Comparison of ENCODE assay signal across 10 cellular contexts in genomic region chr12:115599251-115599811, GRCh38.
DNase-seq lines count a peak whose midpoint lies in the region; TF ChIP-seq lines count a peak whose summit lies in the region.
"Had no signal": no experiment of that assay in that cellular context is flagged by ENCODE, and none has a peak within 500 bp of the region (broad histone marks: within the 10 kb centered on the region; RNA-seq: fewer than 3 reads in every experiment).

No MANE protein-coding gene starts in this region.

- H3K4me1 ChIP-seq in adipocyte (ENCODE audit: control insufficient read depth, insufficient read depth, low read length) (peaks cover 4% of the 10 kb centered on the region), testis (peaks cover 20% of the 10 kb centered on the region)
- no peaks in the 10 kb centered on the region for H3K4me1 ChIP-seq in CD8-positive, alpha-beta memory T cell (ENCODE audit: insufficient read depth, low read length)

- WGBS in testis, 2 donors = 4 to 8% methylated on average over 24 of the region's 24 CpGs

- TF ChIP-seq POLR2A in testis (IDR thresholded peaks at IDR 0.05) = no peak

- peak overlapping the region; percentile 65 for H3K4me3 ChIP-seq in adipocyte (ENCODE audit: low read length)
- peak overlapping the region; percentile 40 to 50 for H3K4me3 ChIP-seq in testis
- no peak overlapping the region for H3K4me3 ChIP-seq in CD8-positive, alpha-beta memory T cell (ENCODE audit: low read length)

- peak; percentile 43 for DNase-seq in NCI-H1092 (lab: John Stamatoyannopoulos, UW)
- DNase-seq in adipocyte (ENCODE audit: low read depth) = peak; percentile 3
- peak; percentile 25 for DNase-seq in kidney tubule cell (ENCODE audit: low spot score)
- peak; percentile 61 for DNase-seq in testis
- DNase-seq in stimulated activated CD8-positive, alpha-beta memory T cell treated with anti-CD3 and anti-CD28 coated beads, Interleukin-4, amount 100 ng/mL, for 48 hours = no peak
- no peak for DNase-seq in posterior vena cava (ENCODE audit: low spot score)
- DNase-seq in CD8-positive, alpha-beta memory T cell = no peak
- no peak for DNase-seq in NCI-H524 (lab: John Stamatoyannopoulos, UW)
- DNase-seq: activated CD4-positive, alpha-beta T cell treated with anti-CD3 and anti-CD28 coated beads for 36 hours; stimulated activated CD4-positive, alpha-beta T cell treated with anti-CD3 and anti-CD28 coated beads, Interleukin-4, amount 100 ng/mL, for 24 hours had no signal

- H3K4me1 Mint-ChIP-seq in CD8-positive, alpha-beta memory T cell = no peaks in the 10 kb centered on the region
- H3K4me1 Mint-ChIP-seq: activated CD4-positive, alpha-beta T cell treated with anti-CD3 and anti-CD28 coated beads for 36 hours had no signal

- H3K9ac ChIP-seq in adipocyte (ENCODE audit: low read length) = no peak overlapping the region

- no peak overlapping the region for H3K4me3 Mint-ChIP-seq in CD8-positive, alpha-beta memory T cell
- H3K4me3 Mint-ChIP-seq: activated CD4-positive, alpha-beta T cell treated with anti-CD3 and anti-CD28 coated beads for 36 hours had no signal

- peaks cover 0 to 4% (median 0%) of the 10 kb centered on the region in 3 donors for H3K36me3 Mint-ChIP-seq in CD8-positive, alpha-beta memory T cell

- H3K9me3 ChIP-seq in adipocyte (ENCODE audit: control insufficient read depth, low read length) (no peaks in the 10 kb centered on the region), testis (no peaks in the 10 kb centered on the region)
- no peaks in the 10 kb centered on the region for H3K9me3 ChIP-seq in CD8-positive, alpha-beta memory T cell (ENCODE audit: low read length)

- H3K27me3 ChIP-seq in adipocyte (replicated peaks; ENCODE audit: control insufficient read depth, insufficient read depth, low read length) = peaks cover 24% of the 10 kb centered on the region
- no peaks in the 10 kb centered on the region for H3K27me3 ChIP-seq in testis
- no peaks in the 10 kb centered on the region for H3K27me3 ChIP-seq in CD8-positive, alpha-beta memory T cell (ENCODE audit: insufficient read depth, low read length, poor library complexity, severe bottlenecking)

- H3K27ac ChIP-seq in testis = peak overlapping the region in 1 of 2 donors; percentile 4
- no peak overlapping the region for H3K27ac ChIP-seq in CD8-positive, alpha-beta memory T cell (ENCODE audit: low read depth, low read length)

- H3K27me3 Mint-ChIP-seq in CD8-positive, alpha-beta memory T cell = peaks cover 3 to 8% of the 10 kb centered on the region in 2 donors

- POLR2A ChIA-PET in CD8-positive, alpha-beta memory T cell (lab: Charles Lee) = no interaction called here

- CTCF ChIA-PET in CD8-positive, alpha-beta memory T cell (lab: Charles Lee) = no interaction called here

- H3K36me3 ChIP-seq in adipocyte (ENCODE audit: control insufficient read depth, insufficient read depth, low read length, severe bottlenecking) = no peaks in the 10 kb centered on the region
- H3K36me3 ChIP-seq in testis (ENCODE audit: low read depth, missing control alignments) = no peaks in the 10 kb centered on the region
- H3K36me3 ChIP-seq in CD8-positive, alpha-beta memory T cell (ENCODE audit: insufficient read depth, low read length) = no peaks in the 10 kb centered on the region

- no peak for TF ChIP-seq CTCF in testis (IDR thresholded peaks at IDR 0.05)

- peaks cover 0 to 9% (median 6%) of the 10 kb centered on the region in 5 donors for H3K9me3 Mint-ChIP-seq in CD8-positive, alpha-beta memory T cell

- intact Hi-C loops in testis (cut with DNase I; ENCODE audit: low total_unique reads) (no loop called here), posterior vena cava (cut with DNase I) (no loop called here)

- no peak overlapping the region for H3K27ac Mint-ChIP-seq in CD8-positive, alpha-beta memory T cell
- H3K27ac Mint-ChIP-seq: activated CD4-positive, alpha-beta T cell treated with anti-CD3 and anti-CD28 coated beads for 36 hours had no signal

Comparison
In these comparisons a context has a peak if more than half of its experiments do, and no peak if none do; other contexts are left out.
1. DNase-seq: peak in NCI-H1092 (single experiment), adipocyte (single experiment), kidney tubule cell (single experiment) and testis (single experiment); none in stimulated activated CD8-positive, alpha-beta memory T cell treated with anti-CD3 and anti-CD28 coated beads, Interleukin-4, amount 100 ng/mL, for 48 hours (single experiment), posterior vena cava (single experiment), CD8-positive, alpha-beta memory T cell (0 of 5) and NCI-H524 (0 of 2).